In the genomic region with DNA sequence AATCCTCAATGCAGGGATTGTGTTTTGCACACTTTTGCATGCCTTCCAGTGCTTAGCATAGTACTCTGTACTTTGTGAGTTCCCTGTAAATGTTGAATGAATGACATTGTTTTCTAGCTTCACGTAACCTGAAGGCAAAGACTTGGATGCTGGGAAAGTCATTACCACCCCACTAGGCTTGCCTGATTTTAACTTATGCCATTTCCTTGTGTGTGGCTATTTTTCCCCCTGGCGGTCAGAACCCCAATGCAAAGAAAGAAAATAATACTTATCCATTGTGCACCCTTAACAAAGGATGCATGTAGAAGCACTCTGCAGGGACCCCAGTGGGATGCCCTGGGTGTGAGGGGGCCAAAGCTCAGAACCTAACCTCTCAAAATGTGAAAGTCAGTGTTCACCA, we compare ENCODE assay signal across 9 cellular contexts. TPM values are rescaled to one million over a fixed set of nuclear protein-coding genes. Genes with fewer than 3 reads are reported as not detected.
A peak's percentile ranks its signal among the peaks of the same experiment; 100 is the strongest.
DNase-seq lines count a peak whose midpoint lies in the region; ATAC-seq and TF ChIP-seq lines count a peak whose summit lies in the region.
"Had no signal": no experiment of that assay in that cellular context is flagged by ENCODE, and none has a peak within 500 bp of the region (broad histone marks: within the 10 kb centered on the region; RNA-seq: fewer than 3 reads in every experiment).

No MANE protein-coding gene starts in this region.

- 0 out of 2 replicates have a peak overlapping the region, but pooled peaks have one; percentile 10 for H3K14ac ChIP-seq in IMR-90 (replicated peaks; ENCODE audit: low read depth, low read length)

- CTCF ChIA-PET in Calu3 (lab: Charles Lee), result interaction anchor here (0.6 kb wide), 1 partner anchor 358 kb away, joined by 3 read pairs; no protein-coding TSS in a partner anchor
- CTCF ChIA-PET in IMR-90 (lab: Yijun Ruan, JAX), result interaction anchor here (0.6 kb wide), 1 partner anchor 119 kb away, joined by 5 read pairs; no protein-coding TSS in a partner anchor

- H4K5ac ChIP-seq in IMR-90 (ENCODE audit: low read depth, low read length) (no peak overlapping the region), mesendoderm (ENCODE audit: low read length) (no peak overlapping the region)

- H4K8ac ChIP-seq in IMR-90 (ENCODE audit: low read depth in 2 of 2, low read length in 2 of 2) (no peak overlapping the region), mesendoderm (ENCODE audit: low read depth, low read length) (no peak overlapping the region)

- BruUV-seq in Calu3 (replicated peaks; lab: Mats Ljungman, UMichigan), result no TSS peak
- BruUV-seq in IMR-90 (replicated peaks; lab: Mats Ljungman, UMichigan), result no TSS peak

- peaks cover 10% of the 10 kb centered on the region for H3K4me1 Mint-ChIP-seq in Calu3 (ENCODE audit: low read depth, unreplicated experiment)
- peaks cover 13% of the 10 kb centered on the region for H3K4me1 Mint-ChIP-seq in stimulated activated memory B cell treated with anti-CD40 and anti-IgM and Interleukin-4, amounts not matched to agents 10 μg/mL and 1 μg/mL and 100 μg/mL, for 72 hours

- H2AK9ac ChIP-seq in IMR-90 (replicated peaks; ENCODE audit: low read depth, low read length, poor library complexity), result no peak overlapping the region

- peak; percentile 51 for TF ChIP-seq RAD21 in IMR-90 (IDR thresholded peaks at IDR 0.05; ENCODE audit: low read length)

- H2BK5ac ChIP-seq in IMR-90 (ENCODE audit: low read depth, low read length, poor library complexity, severe bottlenecking) (no peak overlapping the region), mesendoderm (ENCODE audit: low read length) (no peak overlapping the region)

- H3K4me1 ChIP-seq in IMR-90 (ENCODE audit: control insufficient read depth, insufficient read depth, low read length) (no peaks in the 10 kb centered on the region), ascending aorta (peaks cover 4 to 14% of the 10 kb centered on the region in 2 donors), mesendoderm (ENCODE audit: control insufficient read depth, low read depth, low read length) (peaks cover 2% of the 10 kb centered on the region), esophagus squamous epithelium (peaks cover 5 to 32% (median 11%) of the 10 kb centered on the region in 3 donors)

- no peak overlapping the region for H2BK15ac ChIP-seq in IMR-90 (ENCODE audit: low read depth, low read length)
- no peak overlapping the region for H2BK15ac ChIP-seq in mesendoderm (replicated peaks; ENCODE audit: low read depth)

- H2BK120ac ChIP-seq in IMR-90 (ENCODE audit: low read depth, low read length), result no peak overlapping the region
- no peak overlapping the region for H2BK120ac ChIP-seq in mesendoderm (ENCODE audit: low read depth, low read length)

- H3K56ac ChIP-seq in IMR-90 (ENCODE audit: extremely low read depth, insufficient read depth, low read length) (no peak overlapping the region), mesendoderm (ENCODE audit: low read length) (no peak overlapping the region)

- no peaks in the 10 kb centered on the region for H3K9me3 ChIP-seq in IMR-90 (ENCODE audit: control insufficient read depth, insufficient read depth, low read length)
- H3K9me3 ChIP-seq in ascending aorta, result no peaks in the 10 kb centered on the region
- H3K9me3 ChIP-seq in esophagus squamous epithelium, result no peaks in the 10 kb centered on the region

- no peaks in the 10 kb centered on the region for H3K27me3 Mint-ChIP-seq in Calu3 (ENCODE audit: unreplicated experiment)
- peaks cover 53% of the 10 kb centered on the region for H3K27me3 Mint-ChIP-seq in stimulated activated memory B cell treated with anti-CD40 and anti-IgM and Interleukin-4, amounts not matched to agents 10 μg/mL and 1 μg/mL and 100 μg/mL, for 72 hours

- no CpG with 5 or more reads among the region's 2 CpGs for WGBS in IMR-90 (ENCODE audit: extremely low coverage in 2 of 2, insufficient read length in 1 of 2), 2 experiments
- no CpG with 5 or more reads among the region's 2 CpGs for WGBS in mesendoderm (ENCODE audit: extremely low coverage, insufficient coverage, low lambda C conversion rate)
- WGBS in esophagus squamous epithelium, 2 donors, result 45 to 80% methylated on average over 2 of the region's 2 CpGs

- POLR2A ChIA-PET in IMR-90 (lab: Charles Lee; ENCODE audit: unreplicated experiment), result no interaction called here

- no peaks in the 10 kb centered on the region for H3K9me1 ChIP-seq in IMR-90 (ENCODE audit: insufficient read depth, low read length)

- H3K9ac ChIP-seq in IMR-90 (ENCODE audit: low read depth, low read length) (no peak overlapping the region), mesendoderm (ENCODE audit: low read length) (no peak overlapping the region)

- no peak overlapping the region for H2AK5ac ChIP-seq in IMR-90 (ENCODE audit: low read depth, low read length)
- no peak overlapping the region for H2AK5ac ChIP-seq in mesendoderm (ENCODE audit: low read length)

- H4K20me1 ChIP-seq in IMR-90 (ENCODE audit: insufficient read depth, low read length), result no peaks in the 10 kb centered on the region

- TF ChIP-seq CTCF in Calu3 (IDR thresholded peaks at IDR 0.05; ENCODE audit: unreplicated experiment) (peak; percentile 17), IMR-90 (conservative IDR thresholded peaks at IDR 0.05; ENCODE audit: low read depth, low read length) (peak; percentile 50), ascending aorta (IDR thresholded peaks at IDR 0.05) (no peak), esophagus squamous epithelium (IDR thresholded peaks at IDR 0.05) (peak in 2 of 6 experiments; percentile 21 to 30)

- H3K27ac Mint-ChIP-seq in Calu3 (ENCODE audit: unreplicated experiment), result no peak overlapping the region
- no peak overlapping the region for H3K27ac Mint-ChIP-seq in stimulated activated memory B cell treated with anti-CD40 and anti-IgM and Interleukin-4, amounts not matched to agents 10 μg/mL and 1 μg/mL and 100 μg/mL, for 72 hours

- H3K4ac ChIP-seq in IMR-90 (ENCODE audit: low read depth, low read length), result no peak overlapping the region
- no peak overlapping the region for H3K4ac ChIP-seq in mesendoderm (ENCODE audit: low read depth, low read length)

- H3K27me3 ChIP-seq in IMR-90 (ENCODE audit: control insufficient read depth, insufficient read depth, low read length) (peaks cover 2% of the 10 kb centered on the region; the same call in 1 of the 2 replicates), ascending aorta (no peaks in the 10 kb centered on the region), mesendoderm (ENCODE audit: insufficient read depth, low read length, poor library complexity) (peaks cover 2% of the 10 kb centered on the region), esophagus squamous epithelium (peaks cover 0 to 54% (median 0%) of the 10 kb centered on the region in 4 donors)

- H3K9me3 Mint-ChIP-seq in Calu3 (ENCODE audit: low read depth, unreplicated experiment), result no peaks in the 10 kb centered on the region
- no peaks in the 10 kb centered on the region for H3K9me3 Mint-ChIP-seq in stimulated activated memory B cell treated with anti-CD40 and anti-IgM and Interleukin-4, amounts not matched to agents 10 μg/mL and 1 μg/mL and 100 μg/mL, for 72 hours

- no peak overlapping the region for H4K91ac ChIP-seq in IMR-90 (ENCODE audit: insufficient read depth, low read depth, low read length)

- H3K18ac ChIP-seq in IMR-90 (ENCODE audit: low read depth, low read length) (no peak overlapping the region), mesendoderm (ENCODE audit: low read length) (no peak overlapping the region)

- DNase-seq in Calu3 (peak; percentile 52), IMR-90 (peak; percentile 52), ascending aorta (ENCODE audit: low spot score in 2 of 2) (no peak), mesendoderm (peak; percentile 72), esophagus squamous epithelium (lab: John Stamatoyannopoulos, UW) (no peak)

- H3K36me3 ChIP-seq in IMR-90 (ENCODE audit: control insufficient read depth, insufficient read depth, low read length) (no peaks in the 10 kb centered on the region), ascending aorta (no peaks in the 10 kb centered on the region), mesendoderm (ENCODE audit: control insufficient read depth, insufficient read depth, low read length) (no peaks in the 10 kb centered on the region), esophagus squamous epithelium (no peaks in the 10 kb centered on the region)

- in situ Hi-C loops in IMR-90 (cut with MboI; ENCODE audit: low sequenced_read_pairs), result loop anchor here (25.0 kb wide), 1 partner anchor 1201 kb away; no protein-coding TSS in a partner anchor

- H3K4me2 ChIP-seq in IMR-90 (ENCODE audit: low read depth, low read length), result no peak overlapping the region; the same call in 1 of the 2 replicates
- H3K4me2 ChIP-seq in mesendoderm (ENCODE audit: low read length), result no peak overlapping the region

- H3K27ac ChIP-seq in IMR-90 (ENCODE audit: insufficient read depth, low read length) (no peak overlapping the region), ascending aorta (no peak overlapping the region), mesendoderm (ENCODE audit: low read depth, low read length) (no peak overlapping the region), esophagus squamous epithelium (no peak overlapping the region)
- H3K27ac ChIP-seq: SK-N-MC had no signal

- H3K36me3 Mint-ChIP-seq in Calu3 (ENCODE audit: insufficient read depth, unreplicated experiment), result peaks cover 20% of the 10 kb centered on the region
- H3K36me3 Mint-ChIP-seq in stimulated activated memory B cell treated with anti-CD40 and anti-IgM and Interleukin-4, amounts not matched to agents 10 μg/mL and 1 μg/mL and 100 μg/mL, for 72 hours, result no peaks in the 10 kb centered on the region

- TF ChIP-seq POLR2A in IMR-90 (IDR thresholded peaks at IDR 0.05; ENCODE audit: low read depth, low read length), result no peak
- TF ChIP-seq POLR2A in esophagus squamous epithelium (IDR thresholded peaks at IDR 0.05), result no peak

- H3K79me1 ChIP-seq in IMR-90 (ENCODE audit: low read depth in 1 of 2, low read length in 2 of 2), result no peaks in the 10 kb centered on the region
- H3K79me1 ChIP-seq in mesendoderm (ENCODE audit: low read length), result no peaks in the 10 kb centered on the region

- H3K23ac ChIP-seq in IMR-90 (ENCODE audit: low read depth, low read length) (no peak overlapping the region), mesendoderm (ENCODE audit: low read length) (no peak overlapping the region)

- H2BK20ac ChIP-seq in IMR-90 (ENCODE audit: low read depth, low read length), result no peak overlapping the region

- no peaks in the 10 kb centered on the region for H3K79me2 ChIP-seq in mesendoderm (ENCODE audit: control insufficient read depth, insufficient read depth, low read length)

- H3K4me3 Mint-ChIP-seq in Calu3 (ENCODE audit: low read depth, unreplicated experiment), result peak overlapping the region; percentile 85
- H3K4me3 Mint-ChIP-seq in stimulated activated memory B cell treated with anti-CD40 and anti-IgM and Interleukin-4, amounts not matched to agents 10 μg/mL and 1 μg/mL and 100 μg/mL, for 72 hours, result no peak overlapping the region

- ATAC-seq in IMR-90 (ENCODE audit: low read depth), result no peak
- no peak for ATAC-seq in HG03342 (IDR thresholded peaks at IDR 0.05; ENCODE audit: unreplicated experiment)
- no peak for ATAC-seq in stimulated activated memory B cell treated with anti-CD40 and anti-IgM and Interleukin-4, amounts not matched to agents 10 μg/mL and 1 μg/mL and 100 μg/mL, for 72 hours
- ATAC-seq in HG02759 (IDR thresholded peaks at IDR 0.05; ENCODE audit: unreplicated experiment), result no peak

- H2AFZ ChIP-seq in IMR-90 (replicated peaks; ENCODE audit: low read length, poor library complexity), result no peak overlapping the region

- dilution Hi-C loops in IMR-90 (cut with HindIII; ENCODE audit: low sequenced_read_pairs, unreplicated experiment), result no loop called here

- intact Hi-C loops in Calu3 (cut with micrococcal nuclease; ENCODE audit: unreplicated experiment), result loop anchor here (1.0 to 10.0 kb wide), 4 partner anchors 221 to 485 kb away; no protein-coding TSS in a partner anchor
- intact Hi-C loops in IMR-90 (cut with micrococcal nuclease), result loop anchor here (1.0 to 10.0 kb wide), 6 partner anchors 89 to 1191 kb away; a partner anchor contains a TSS
- intact Hi-C loops in ascending aorta (cut with DNase I), result loop anchor here (10.0 kb wide), 1 partner anchor 353 kb away; no protein-coding TSS in a partner anchor
- intact Hi-C loops in esophagus squamous epithelium (cut with DNase I), result no loop called here

- no peak overlapping the region for H3K4me3 ChIP-seq in IMR-90 (ENCODE audit: insufficient read depth, low read depth, low read length)
- peak overlapping the region; percentile 64 to 91 for H3K4me3 ChIP-seq in ascending aorta
- H3K4me3 ChIP-seq in mesendoderm (ENCODE audit: low read length), result no peak overlapping the region
- no peak overlapping the region for H3K4me3 ChIP-seq in esophagus squamous epithelium

RNA-seq across cellular contexts. Expression of a gene that starts 1.2 kb away (rescaled TPM):
- total RNA-seq in Calu3 (2022) (1.2 and 1.5 TPM in 2 replicates), IMR-90 (2012; rRNA removed) (1.3 and 1.9 TPM in 2 replicates), ascending aorta (0.21 TPM), esophagus squamous epithelium (under 1 TPM in 2 of 4 donors, not detected in 2; 0.48 to 0.76 TPM)
- polyA plus RNA-seq in IMR-90 (2012; rRNA removed), result 0.92 and 0.99 TPM in 2 replicates
- 0.56 and 0.59 TPM in 2 replicates for polyA plus RNA-seq in IMR-90 (2012; cell fraction: cytosol; rRNA removed)
- 0.30 and 1.2 TPM in 2 replicates for polyA plus RNA-seq in IMR-90 (2012; cell fraction: nucleus; rRNA removed; ENCODE audit: low replicate concordance)
- polyA plus RNA-seq in mesendoderm (2013, experiment 1 of 2), result 0.14 TPM
- polyA plus RNA-seq in mesendoderm (2013, experiment 2 of 2), result 0.18 TPM

Comparison
In these comparisons a context has a peak if more than half of its experiments do, and no peak if none do; other contexts are left out.
1. DNase-seq: peak in Calu3 (single experiment), IMR-90 (single experiment) and mesendoderm (single experiment); none in ascending aorta (0 of 2) and esophagus squamous epithelium (single experiment).
2. CTCF ChIP-seq: peak in Calu3 (single experiment) and IMR-90 (single experiment); none in ascending aorta (0 of 3).
3. H3K4me3 ChIP-seq: peak in ascending aorta (2 of 2); none in IMR-90 (single experiment), mesendoderm (single experiment) and esophagus squamous epithelium (0 of 4).